ENCODE assay signal across 9 cellular contexts in the genomic region with DNA sequence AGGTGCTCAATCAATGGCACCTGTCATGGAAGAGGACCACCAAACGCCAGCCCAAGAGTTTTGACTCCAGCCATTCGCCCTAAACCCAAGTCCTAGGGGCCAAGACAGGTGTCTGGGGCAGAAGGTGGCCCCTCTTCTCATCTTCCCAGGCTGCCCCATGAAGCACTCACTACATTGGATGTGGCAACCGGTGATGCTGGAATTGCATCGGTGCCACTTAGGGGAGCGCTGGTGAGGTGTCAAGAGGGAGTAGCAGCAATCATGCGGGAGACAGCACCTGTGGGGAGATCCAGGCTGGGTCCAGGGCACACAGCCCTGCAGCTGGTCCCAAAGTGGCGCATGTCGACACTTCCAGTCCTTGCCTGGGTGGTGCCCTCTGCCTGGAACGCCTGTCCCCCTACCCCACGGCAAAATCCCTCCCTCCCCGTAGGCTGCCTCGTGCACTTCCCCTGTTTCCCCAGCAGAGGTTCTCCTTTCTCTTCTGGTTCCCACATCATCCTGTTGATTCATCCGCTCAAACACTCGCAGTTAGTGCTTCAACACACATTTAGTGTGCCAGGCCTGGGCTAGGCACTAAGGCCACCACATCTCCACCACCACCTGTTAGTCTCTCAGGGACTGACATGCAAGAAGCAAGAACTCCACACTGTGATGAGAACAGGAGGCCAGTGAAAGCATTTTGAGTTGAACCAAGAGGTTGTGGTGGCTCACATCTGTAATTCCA. TPM values are rescaled to one million over a fixed set of nuclear protein-coding genes. Genes with fewer than 3 reads are reported as not detected.
DNase-seq lines count a peak whose midpoint lies in the region; ATAC-seq and TF ChIP-seq lines count a peak whose summit lies in the region.
"Had no signal": no experiment of that assay in that cellular context is flagged by ENCODE, and none has a peak within 500 bp of the region (broad histone marks: within the 10 kb centered on the region; RNA-seq: fewer than 3 reads in every experiment).

No MANE protein-coding gene starts in this region.

- POLR2A ChIA-PET in GM10248 (lab: Yijun Ruan, JAX), result no interaction called here

- no peak overlapping the region for H3K27ac ChIP-seq in 22Rv1

- ATAC-seq in omental fat pad (ENCODE audit: low FRiP score) (peak; percentile 59), HG02571 (IDR thresholded peaks at IDR 0.05; ENCODE audit: unreplicated experiment) (no peak)

- DNase-seq in GM10248 (ENCODE audit: extremely low spot score) (peak; percentile 77), NCI-H2029 (lab: John Stamatoyannopoulos, UW) (peak; percentile 3), fibroblast of villous mesenchyme (ENCODE audit: low read depth) (peak; percentile 47), omental fat pad (ENCODE audit: low spot score) (no peak), T1000 (lab: John Stamatoyannopoulos, UW) (no peak)
- peak in 2 of 3 experiments; percentile 4 to 6 for DNase-seq in activated CD8-positive, alpha-beta memory T cell treated with anti-CD3 and anti-CD28 coated beads for 48 hours (ENCODE audit: low read depth in 2 of 3, low spot score in 2 of 3)

- H3K4me3 ChIP-seq in fibroblast of villous mesenchyme (ENCODE audit: low read depth, low read length), result no peak overlapping the region

- CTCF ChIA-PET in GM10248 (lab: Yijun Ruan, JAX), result interaction anchor here (1.0 to 8.3 kb wide), 16 partner anchors 11 to 125 kb away, joined by 3 to 94 read pairs (median 6); a partner anchor contains a TSS

- TF ChIP-seq CTCF in 22Rv1 (IDR thresholded peaks at IDR 0.05) (peak; percentile 51), GM10248 (IDR thresholded peaks at IDR 0.05; ENCODE audit: control extremely low read depth, extremely low read depth, low read depth, missing control alignments) (peak; percentile 79), fibroblast of villous mesenchyme (IDR thresholded peaks at IDR 0.05; ENCODE audit: insufficient read depth, low read depth, low read length) (peak; percentile 76), omental fat pad (IDR thresholded peaks at IDR 0.05) (peak in 1 of 3 donors; percentile 65)

RNA-seq across cellular contexts. Expression of a gene that starts 18.5 kb away (rescaled TPM):
- total RNA-seq in fibroblast of villous mesenchyme (not detected in 2 replicates), omental fat pad (not detected)

RNA-seq across cellular contexts. Expression of a gene that starts 30.8 kb away (rescaled TPM):
- total RNA-seq in fibroblast of villous mesenchyme (0.32 TPM in 1 of 2 replicates, not detected in the other), omental fat pad (10 to 100 TPM in 1 of 4 donors, 1 to 10 TPM in 2, under 1 TPM in 1; 0.60 to 14.5 (median 3.0) TPM)

RNA-seq across cellular contexts. Expression of a gene that starts 38.3 kb away (rescaled TPM):
- not detected in 2 replicates for total RNA-seq in fibroblast of villous mesenchyme
- total RNA-seq in omental fat pad, result not detected
- total RNA-seq: subcutaneous adipose tissue had no signal

Comparison
In these comparisons a context has a peak if more than half of its experiments do, and no peak if none do; other contexts are left out.
1. DNase-seq: peak in GM10248 (single experiment), NCI-H2029 (single experiment), activated CD8-positive, alpha-beta memory T cell treated with anti-CD3 and anti-CD28 coated beads for 48 hours (2 of 3) and fibroblast of villous mesenchyme (single experiment); none in omental fat pad (single experiment) and T1000 (single experiment).